Comparison of ENCODE assay signal across 20 cellular contexts in the genomic region with DNA sequence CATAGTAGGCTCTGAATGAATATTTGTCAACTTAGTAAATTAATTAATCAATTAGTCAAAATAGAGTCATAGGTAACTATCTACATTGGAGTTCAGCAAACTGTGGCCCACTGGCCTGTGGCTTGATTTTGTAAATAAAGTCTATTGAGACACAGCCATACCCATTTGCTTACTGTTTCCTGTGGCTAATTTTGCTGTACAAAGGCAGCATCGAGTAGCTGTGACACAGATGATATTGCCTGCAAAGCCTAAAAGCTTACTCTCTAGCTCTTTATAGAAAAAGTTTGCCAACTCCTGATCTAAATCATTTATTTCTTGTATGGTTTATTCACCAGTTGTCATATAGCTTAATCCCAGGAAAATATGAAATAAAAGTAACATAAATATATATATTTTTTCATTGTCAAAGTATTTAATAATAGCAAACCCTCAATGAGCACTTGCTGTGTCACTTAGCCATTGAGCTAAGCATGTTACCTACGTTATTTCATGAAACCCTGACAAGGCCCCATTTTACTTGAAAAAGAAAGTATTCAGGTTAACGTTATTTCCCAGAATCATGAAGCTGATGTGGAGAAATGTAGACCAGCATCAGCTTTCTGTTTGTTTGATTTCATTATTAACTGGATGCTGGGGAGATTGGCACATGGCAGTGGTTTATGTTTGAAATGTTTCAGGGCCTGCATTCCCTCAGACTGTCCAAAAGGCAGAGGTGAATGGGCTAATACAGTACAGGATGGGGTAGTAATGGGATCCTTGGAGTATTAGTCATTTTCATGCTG.
DNase-seq lines count a peak whose midpoint lies in the region; ATAC-seq and TF ChIP-seq lines count a peak whose summit lies in the region.
"Had no signal": no experiment of that assay in that cellular context is flagged by ENCODE, and none has a peak within 500 bp of the region (broad histone marks: within the 10 kb centered on the region; RNA-seq: fewer than 3 reads in every experiment).

No MANE protein-coding gene starts in this region.

- H4K20me1 ChIP-seq in OCI-LY3 (ENCODE audit: insufficient read depth, low read length), result no peaks in the 10 kb centered on the region
- H4K20me1 ChIP-seq: BLaER1 had no signal

- peaks cover 85% of the 10 kb centered on the region for H3K4me1 Mint-ChIP-seq in activated T-cell treated with anti-CD3 and anti-CD28 coated beads, Interleukin-2, amount 50 U/mL, for 4 hours (ENCODE audit: low read depth)
- peaks cover 59% of the 10 kb centered on the region for H3K4me1 Mint-ChIP-seq in activated CD8-positive, alpha-beta T cell treated with anti-CD3 and anti-CD28 coated beads, Interleukin-2, amount 10 ng/mL, durations not matched to agents 7 days and 5 days (ENCODE audit: low read depth)
- peaks cover 24 to 81% (median 78%) of the 10 kb centered on the region in 7 donors for H3K4me1 Mint-ChIP-seq in naive thymus-derived CD4-positive, alpha-beta T cell

- peak overlapping the region; percentile 73 for H3K27ac ChIP-seq in OCI-LY3 (ENCODE audit: low read length)
- H3K27ac ChIP-seq in naive thymus-derived CD4-positive, alpha-beta T cell (ENCODE audit: low read depth, low read length), result no peak overlapping the region
- H3K27ac ChIP-seq in breast epithelium, result no peak overlapping the region
- H3K27ac ChIP-seq in brain microvascular endothelial cell, result no peak overlapping the region
- H3K27ac ChIP-seq: BLaER1, parathyroid adenoma, right atrium auricular region, suprapubic skin had no signal

- in situ Hi-C loops in brain microvascular endothelial cell (cut with HindIII; ENCODE audit: low pct_ligation_motif_present, low sequenced_read_pairs), result no loop called here

- POLR2A ChIA-PET in activated CD8-positive, alpha-beta T cell treated with anti-CD3 and anti-CD28 coated beads, Interleukin-2, amount 10 ng/mL, durations not matched to agents 7 days and 5 days (lab: Charles Lee), result interaction anchor here (0.5 to 1.7 kb wide), 6 partner anchors 10 to 145 kb away, joined by 3 to 4 read pairs (median 3); no protein-coding TSS in a partner anchor
- POLR2A ChIA-PET in naive thymus-derived CD4-positive, alpha-beta T cell (lab: Charles Lee), result no interaction called here

- no peak for TF ChIP-seq POLR2A in breast epithelium (IDR thresholded peaks at IDR 0.05)

- H3K9me3 ChIP-seq in OCI-LY3 (ENCODE audit: insufficient read depth, low read length) (peaks cover 7% of the 10 kb centered on the region; the same call in 1 of the 2 replicates), breast epithelium (no peaks in the 10 kb centered on the region)
- H3K9me3 ChIP-seq in naive thymus-derived CD4-positive, alpha-beta T cell (ENCODE audit: control insufficient read depth in 2 of 3, low read length in 3 of 3), result no peaks in the 10 kb centered on the region
- H3K9me3 ChIP-seq: BLaER1, right atrium auricular region, suprapubic skin had no signal

- peaks cover 51% of the 10 kb centered on the region for H3K4me1 ChIP-seq in OCI-LY3 (ENCODE audit: low read length)
- H3K4me1 ChIP-seq in naive thymus-derived CD4-positive, alpha-beta T cell (ENCODE audit: control insufficient read depth in 2 of 2, insufficient read depth in 2 of 2, low read length in 2 of 2), result peaks cover 9 to 37% of the 10 kb centered on the region in 2 donors
- H3K4me1 ChIP-seq in breast epithelium, result no peaks in the 10 kb centered on the region
- H3K4me1 ChIP-seq: parathyroid adenoma, right atrium auricular region had no signal

- no peak overlapping the region for H2AFZ ChIP-seq in OCI-LY3 (ENCODE audit: low read depth, low read length)
- H2AFZ ChIP-seq: parathyroid adenoma had no signal

- no peak overlapping the region; the same call in 1 of the 2 replicates for H3K4me2 ChIP-seq in OCI-LY3 (ENCODE audit: low read length)
- H3K4me2 ChIP-seq: BLaER1 had no signal

- no peak for DNase-seq in activated T-cell treated with anti-CD3 and anti-CD28 coated beads, Interleukin-2, amount 50 U/mL, for 4 hours
- no peak for DNase-seq in activated T-cell treated with anti-CD3 and anti-CD28 coated beads, Interleukin-2, amount 50 U/mL, for 1 hour
- no peak for DNase-seq in activated CD8-positive, alpha-beta T cell treated with anti-CD3 and anti-CD28 coated beads, Interleukin-2, amount 10 ng/mL, durations not matched to agents 7 days and 5 days
- DNase-seq in naive thymus-derived CD4-positive, alpha-beta T cell, result peak in 1 of 9 donors; percentile 23
- DNase-seq in breast epithelium (ENCODE audit: low spot score in 2 of 2) (no peak), brain microvascular endothelial cell (no peak)
- DNase-seq: hypothalamus, immature natural killer cell, left colon, mammary epithelial cell, NCI-H1105, NCI-H187 treated with DMSO at 0.1 percent for 48 hours, RPMI8226 had no signal

- peak; percentile 46 to 47 for ATAC-seq in activated T-cell treated with anti-CD3 and anti-CD28 coated beads, Interleukin-2, amount 50 U/mL, for 4 hours
- ATAC-seq in activated CD8-positive, alpha-beta T cell treated with anti-CD3 and anti-CD28 coated beads, Interleukin-2, amount 10 ng/mL, durations not matched to agents 7 days and 5 days, result peak; percentile 63
- ATAC-seq in naive thymus-derived CD4-positive, alpha-beta T cell, result no peak
- ATAC-seq in HG02610 (IDR thresholded peaks at IDR 0.05; ENCODE audit: unreplicated experiment), result no peak
- ATAC-seq: left colon had no signal

- peak overlapping the region; percentile 83 for H3K27ac Mint-ChIP-seq in activated CD8-positive, alpha-beta T cell treated with anti-CD3 and anti-CD28 coated beads, Interleukin-2, amount 10 ng/mL, durations not matched to agents 7 days and 5 days
- H3K27ac Mint-ChIP-seq in naive thymus-derived CD4-positive, alpha-beta T cell, result peak overlapping the region in 5 of 9 donors; percentile 60 to 93 (median 83)
- H3K27ac Mint-ChIP-seq: brain, immature natural killer cell had no signal

- peaks cover 7% of the 10 kb centered on the region for H3K9me3 Mint-ChIP-seq in activated T-cell treated with anti-CD3 and anti-CD28 coated beads, Interleukin-2, amount 50 U/mL, for 4 hours
- H3K9me3 Mint-ChIP-seq in activated CD8-positive, alpha-beta T cell treated with anti-CD3 and anti-CD28 coated beads, Interleukin-2, amount 10 ng/mL, durations not matched to agents 7 days and 5 days (ENCODE audit: insufficient read depth), result peaks cover 14% of the 10 kb centered on the region
- H3K9me3 Mint-ChIP-seq in naive thymus-derived CD4-positive, alpha-beta T cell, result peaks cover 0 to 37% (median 3%) of the 10 kb centered on the region in 11 donors

- no peak overlapping the region for H3K4me3 Mint-ChIP-seq in activated T-cell treated with anti-CD3 and anti-CD28 coated beads, Interleukin-2, amount 50 U/mL, for 4 hours
- no peak overlapping the region for H3K4me3 Mint-ChIP-seq in activated CD8-positive, alpha-beta T cell treated with anti-CD3 and anti-CD28 coated beads, Interleukin-2, amount 10 ng/mL, durations not matched to agents 7 days and 5 days
- H3K4me3 Mint-ChIP-seq in naive thymus-derived CD4-positive, alpha-beta T cell, result peak overlapping the region in 5 of 10 donors; percentile 17 to 59 (median 44)
- H3K4me3 Mint-ChIP-seq: brain, immature natural killer cell had no signal

- H3K9ac ChIP-seq in OCI-LY3 (ENCODE audit: low read length), result no peak overlapping the region
- H3K9ac ChIP-seq: BLaER1, parathyroid adenoma had no signal

- H3K36me3 Mint-ChIP-seq in activated T-cell treated with anti-CD3 and anti-CD28 coated beads, Interleukin-2, amount 50 U/mL, for 4 hours (ENCODE audit: insufficient read depth), result peaks cover 3% of the 10 kb centered on the region
- H3K36me3 Mint-ChIP-seq in activated CD8-positive, alpha-beta T cell treated with anti-CD3 and anti-CD28 coated beads, Interleukin-2, amount 10 ng/mL, durations not matched to agents 7 days and 5 days (ENCODE audit: low read depth), result peaks cover 35% of the 10 kb centered on the region
- peaks cover 4 to 65% (median 6%) of the 10 kb centered on the region in 5 donors for H3K36me3 Mint-ChIP-seq in naive thymus-derived CD4-positive, alpha-beta T cell
- H3K36me3 Mint-ChIP-seq: brain, immature natural killer cell had no signal

- TF ChIP-seq CTCF in OCI-LY3 (IDR thresholded peaks at IDR 0.05; ENCODE audit: low read depth, low read length) (no peak), breast epithelium (IDR thresholded peaks at IDR 0.05) (no peak), brain microvascular endothelial cell (IDR thresholded peaks at IDR 0.05; ENCODE audit: low read depth, low read length, missing control alignments) (no peak)

- CTCF ChIA-PET in activated CD8-positive, alpha-beta T cell treated with anti-CD3 and anti-CD28 coated beads, Interleukin-2, amount 10 ng/mL, durations not matched to agents 7 days and 5 days (lab: Charles Lee), result interaction anchor here (0.7 to 2.0 kb wide), 6 partner anchors 9 to 59 kb away, joined by 3 to 10 read pairs (median 3); no protein-coding TSS in a partner anchor
- CTCF ChIA-PET in naive thymus-derived CD4-positive, alpha-beta T cell (lab: Charles Lee), result interaction anchor here (1.0 kb wide), 2 partner anchors 9 to 15 kb away, joined by 3 to 4 read pairs; no protein-coding TSS in a partner anchor

- intact Hi-C loops in naive thymus-derived CD4-positive, alpha-beta T cell (cut with micrococcal nuclease), result loop anchor here in 1 of 2 donors (1.0 to 2.0 kb wide), 4 partner anchors 7 to 69 kb away; a partner anchor contains a TSS
- intact Hi-C loops in breast epithelium (cut with DNase I; ENCODE audit: low total_unique reads), result no loop called here

- H3K27me3 ChIP-seq in OCI-LY3 (ENCODE audit: low read depth, low read length), result no peaks in the 10 kb centered on the region
- H3K27me3 ChIP-seq in naive thymus-derived CD4-positive, alpha-beta T cell (ENCODE audit: control insufficient read depth in 2 of 2, insufficient read depth in 2 of 2, low read length in 2 of 2), result no peaks in the 10 kb centered on the region
- no peaks in the 10 kb centered on the region for H3K27me3 ChIP-seq in breast epithelium
- H3K27me3 ChIP-seq in brain microvascular endothelial cell (replicated peaks), result peaks cover 3% of the 10 kb centered on the region
- H3K27me3 ChIP-seq: BLaER1, right atrium auricular region, suprapubic skin had no signal

- H3K27me3 Mint-ChIP-seq in activated T-cell treated with anti-CD3 and anti-CD28 coated beads, Interleukin-2, amount 50 U/mL, for 4 hours (ENCODE audit: low read depth), result no peaks in the 10 kb centered on the region
- H3K27me3 Mint-ChIP-seq in activated CD8-positive, alpha-beta T cell treated with anti-CD3 and anti-CD28 coated beads, Interleukin-2, amount 10 ng/mL, durations not matched to agents 7 days and 5 days (ENCODE audit: low read depth), result no peaks in the 10 kb centered on the region
- H3K27me3 Mint-ChIP-seq in naive thymus-derived CD4-positive, alpha-beta T cell, result no peaks in the 10 kb centered on the region
- H3K27me3 Mint-ChIP-seq: brain had no signal

- no peaks in the 10 kb centered on the region for H3K79me2 ChIP-seq in OCI-LY3 (ENCODE audit: low read length)
- H3K79me2 ChIP-seq: parathyroid adenoma had no signal

- H3K4me3 ChIP-seq in OCI-LY3 (ENCODE audit: low read length) (no peak overlapping the region), breast epithelium (no peak overlapping the region), brain microvascular endothelial cell (ENCODE audit: low read depth, low read length) (no peak overlapping the region)
- H3K4me3 ChIP-seq in naive thymus-derived CD4-positive, alpha-beta T cell (ENCODE audit: low read length), result no peak overlapping the region
- H3K4me3 ChIP-seq: BLaER1, right atrium auricular region, suprapubic skin had no signal

- peaks cover 15% of the 10 kb centered on the region for H3K36me3 ChIP-seq in OCI-LY3 (replicated peaks; ENCODE audit: low read depth, low read length)
- H3K36me3 ChIP-seq in naive thymus-derived CD4-positive, alpha-beta T cell (ENCODE audit: control insufficient read depth in 2 of 3, insufficient read depth in 3 of 3, low read length in 3 of 3), result no peaks in the 10 kb centered on the region
- no peaks in the 10 kb centered on the region for H3K36me3 ChIP-seq in breast epithelium
- H3K36me3 ChIP-seq in brain microvascular endothelial cell (replicated peaks), result no peaks in the 10 kb centered on the region
- H3K36me3 ChIP-seq: BLaER1, right atrium auricular region, suprapubic skin had no signal

Comparison
In these comparisons a context has a peak if more than half of its experiments do, and no peak if none do; other contexts are left out.
1. ATAC-seq: peak in activated T-cell treated with anti-CD3 and anti-CD28 coated beads, Interleukin-2, amount 50 U/mL, for 4 hours (2 of 2) and activated CD8-positive, alpha-beta T cell treated with anti-CD3 and anti-CD28 coated beads, Interleukin-2, amount 10 ng/mL, durations not matched to agents 7 days and 5 days (single experiment); none in naive thymus-derived CD4-positive, alpha-beta T cell (single experiment) and HG02610 (single experiment).